ENCODE assay signal across 8 cellular contexts in genomic region chr15:62066663-62067447, GRCh38. TPM values are rescaled to one million over a fixed set of nuclear protein-coding genes. Genes with fewer than 3 reads are reported as not detected.
DNase-seq lines count a peak whose midpoint lies in the region; ATAC-seq and TF ChIP-seq lines count a peak whose summit lies in the region.

A gene with protein sequence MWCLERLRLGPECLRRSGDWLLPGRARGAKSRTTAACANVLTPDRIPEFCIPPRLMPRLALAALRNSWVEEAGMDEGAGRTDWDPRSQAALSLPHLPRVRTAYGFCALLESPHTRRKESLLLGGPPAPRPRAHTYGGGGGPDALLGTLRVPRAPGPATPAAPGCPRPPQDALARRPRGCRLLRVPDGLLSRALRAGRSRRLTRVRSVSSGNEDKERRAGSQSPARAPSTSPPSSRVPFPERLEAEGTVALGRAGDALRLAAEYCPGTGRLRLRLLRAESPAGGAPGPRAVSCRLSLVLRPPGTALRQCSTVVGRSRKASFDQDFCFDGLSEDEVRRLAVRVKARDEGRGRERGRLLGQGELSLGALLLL (plus strand): TSS chr15:62066977. CDS start chr15:62067614, 637 bp downstream.

- no peaks in the 10 kb centered on the region for H3K9me2 ChIP-seq in GM23248 (ENCODE audit: insufficient read depth)

- in situ Hi-C loops in GM23248 (cut with MboI), result no loop called here

- no peak within 1 kb of the TSS for H3K9ac ChIP-seq in GM23248

- H3F3A ChIP-seq in GM23248 (ENCODE audit: insufficient read depth), result peaks cover 10% of the 10 kb centered on the region; the same call in 1 of the 2 replicates

- no peaks in the 10 kb centered on the region for H4K20me1 ChIP-seq in GM23248 (ENCODE audit: insufficient read depth)

- peak; percentile 73 for ATAC-seq in stimulated activated effector memory CD8-positive, alpha-beta T cell treated with anti-CD3 and anti-CD28 coated beads, Interleukin-12 subunit alpha, Interleukin-12 subunit beta, amount 100 ng/mL, for 72 hours
- no peak for ATAC-seq in GM18517 (IDR thresholded peaks at IDR 0.05; ENCODE audit: unreplicated experiment)

- no peaks in the 10 kb centered on the region for H3K79me2 ChIP-seq in GM23248 (ENCODE audit: insufficient read depth)

- peaks cover 22% of the 10 kb centered on the region for H3K4me1 Mint-ChIP-seq in stimulated activated effector memory CD8-positive, alpha-beta T cell treated with anti-CD3 and anti-CD28 coated beads, Interleukin-12 subunit alpha, Interleukin-12 subunit beta, amount 100 ng/mL, for 72 hours

- no peaks in the 10 kb centered on the region for H3K9me3 Mint-ChIP-seq in stimulated activated effector memory CD8-positive, alpha-beta T cell treated with anti-CD3 and anti-CD28 coated beads, Interleukin-12 subunit alpha, Interleukin-12 subunit beta, amount 100 ng/mL, for 72 hours

- no peaks in the 10 kb centered on the region for H3K9me3 ChIP-seq in GM23248 (ENCODE audit: low read depth)
- H3K9me3 ChIP-seq in esophagus (ENCODE audit: control insufficient read depth in 2 of 2, insufficient read depth in 1 of 2, low read depth in 1 of 2, low read length in 1 of 2), result no peaks in the 10 kb centered on the region
- H3K9me3 ChIP-seq in muscle layer of duodenum (ENCODE audit: control insufficient read depth in 1 of 2, low read length in 2 of 2), result no peaks in the 10 kb centered on the region

- H3K27ac ChIP-seq in GM23248, result no peak within 1 kb of the TSS
- H3K27ac ChIP-seq in esophagus (ENCODE audit: low read depth in 2 of 2, low read length in 1 of 2), result no peak within 1 kb of the TSS
- peak within 1 kb of the TSS; percentile 27 for H3K27ac ChIP-seq in muscle layer of duodenum (ENCODE audit: low read length)

- peaks cover 18% of the 10 kb centered on the region for H3K36me3 Mint-ChIP-seq in stimulated activated effector memory CD8-positive, alpha-beta T cell treated with anti-CD3 and anti-CD28 coated beads, Interleukin-12 subunit alpha, Interleukin-12 subunit beta, amount 100 ng/mL, for 72 hours

- H3K27ac Mint-ChIP-seq in stimulated activated effector memory CD8-positive, alpha-beta T cell treated with anti-CD3 and anti-CD28 coated beads, Interleukin-12 subunit alpha, Interleukin-12 subunit beta, amount 100 ng/mL, for 72 hours, result peak within 1 kb of the TSS; percentile 78

- peak within 1 kb of the TSS; percentile 88 for H3K4me3 Mint-ChIP-seq in stimulated activated effector memory CD8-positive, alpha-beta T cell treated with anti-CD3 and anti-CD28 coated beads, Interleukin-12 subunit alpha, Interleukin-12 subunit beta, amount 100 ng/mL, for 72 hours

- peak; percentile 10; the same call in 1 of the 2 replicates for TF ChIP-seq CTCF in AG10803 (conservative IDR thresholded peaks at IDR 0.05; ENCODE audit: low read length)

- 0 out of 2 replicates have a peak, but pooled peaks cover 9% of the 10 kb centered on the region for H3K4me1 ChIP-seq in GM23248 (ENCODE audit: insufficient read depth)
- peaks cover 0 to 3% of the 10 kb centered on the region in 2 donors for H3K4me1 ChIP-seq in esophagus (ENCODE audit: control insufficient read depth in 2 of 2, insufficient read depth in 2 of 2, low read length in 1 of 2)
- peaks cover 9 to 13% of the 10 kb centered on the region in 2 donors for H3K4me1 ChIP-seq in muscle layer of duodenum (ENCODE audit: control insufficient read depth in 1 of 2, insufficient read depth in 2 of 2, low read length in 2 of 2)

- DNase-seq in AG10803 (ENCODE audit: low read depth), result peak; percentile 22
- peak; percentile 56 for DNase-seq in GM23248
- DNase-seq in NCI-H526 (lab: John Stamatoyannopoulos, UW), result peak; percentile 77 to 95
- peak; percentile 50 for DNase-seq in activated T-cell treated with anti-CD3 and anti-CD28 coated beads for 48 hours (ENCODE audit: low read depth)
- peak; percentile 38 to 71 for DNase-seq in stimulated activated effector memory CD8-positive, alpha-beta T cell treated with anti-CD3 and anti-CD28 coated beads, Interleukin-12 subunit alpha, Interleukin-12 subunit beta, amount 100 ng/mL, for 72 hours (ENCODE audit: low spot score in 2 of 2)

- H3K36me3 ChIP-seq in GM23248 (ENCODE audit: low read depth) (no peaks in the 10 kb centered on the region), esophagus (ENCODE audit: control insufficient read depth in 2 of 2, insufficient read depth in 2 of 2, low read length in 1 of 2) (no peaks in the 10 kb centered on the region), muscle layer of duodenum (ENCODE audit: control insufficient read depth in 1 of 2, insufficient read depth in 2 of 2, low read length in 2 of 2) (no peaks in the 10 kb centered on the region)

- H3K27me3 ChIP-seq in GM23248 (replicated peaks; ENCODE audit: insufficient read depth) (0 out of 2 replicates have a peak, but pooled peaks cover 11% of the 10 kb centered on the region), esophagus (ENCODE audit: control insufficient read depth in 1 of 2, insufficient read depth in 2 of 2, low read length in 2 of 2) (no peaks in the 10 kb centered on the region), muscle layer of duodenum (ENCODE audit: low read depth, low read length) (no peaks in the 10 kb centered on the region)

- peak within 1 kb of the TSS; percentile 51 for H3K4me2 ChIP-seq in GM23248 (ENCODE audit: unreplicated experiment)

- peak within 1 kb of the TSS; percentile 62 for H2AFZ ChIP-seq in GM23248

- WGBS in GM23248 (ENCODE audit: low coverage in 1 of 2, low lambda C conversion rate in 2 of 2, missing lambda C conversion rate in 2 of 2), 2 experiments, result 23 to 27% methylated on average over 33 of the region's 33 CpGs
- WGBS in esophagus, 2 donors, result 3% methylated on average over 33 of the region's 33 CpGs

- H3K4me3 ChIP-seq in AG10803 (ENCODE audit: low read length) (peak within 1 kb of the TSS; percentile 29), GM23248 (peak within 1 kb of the TSS; percentile 52), esophagus (ENCODE audit: low read depth in 1 of 2, low read length in 2 of 2) (peak within 1 kb of the TSS; percentile 46 to 57), muscle layer of duodenum (ENCODE audit: low read depth in 1 of 2, low read length in 2 of 2) (peak within 1 kb of the TSS; percentile 66 to 70)

RNA-seq across cellular contexts. Expression of the gene that starts here (rescaled TPM):
- not detected in 2 replicates for total RNA-seq in GM23248 (2014; rRNA removed; shearing (Covaris generic))
- polyA plus RNA-seq in GM23248 (2016; fragmentation: Nextera tagmentation; extraction: Ambion mirVana) (not detected in 2 replicates), esophagus (under 1 TPM; 0.04 to 0.13 TPM)

Comparison
In these comparisons a context has a peak if more than half of its experiments do, and no peak if none do; other contexts are left out.
1. Peak in DNase-seq, H3K4me3 ChIP-seq and H3K4me2 ChIP-seq in GM23248; RNA of the gene not detected or under 1 TPM.
2. DNase-seq: peak in every context shown above with its lines; median percentile 86 in NCI-H526; 56 in GM23248; 54 in stimulated activated effector memory CD8-positive, alpha-beta T cell treated with anti-CD3 and anti-CD28 coated beads, Interleukin-12 subunit alpha, Interleukin-12 subunit beta, amount 100 ng/mL, for 72 hours; 50 in activated T-cell treated with anti-CD3 and anti-CD28 coated beads for 48 hours; 22 in AG10803.